Comparison of ENCODE assay signal across 13 cellular contexts in the genomic region with DNA sequence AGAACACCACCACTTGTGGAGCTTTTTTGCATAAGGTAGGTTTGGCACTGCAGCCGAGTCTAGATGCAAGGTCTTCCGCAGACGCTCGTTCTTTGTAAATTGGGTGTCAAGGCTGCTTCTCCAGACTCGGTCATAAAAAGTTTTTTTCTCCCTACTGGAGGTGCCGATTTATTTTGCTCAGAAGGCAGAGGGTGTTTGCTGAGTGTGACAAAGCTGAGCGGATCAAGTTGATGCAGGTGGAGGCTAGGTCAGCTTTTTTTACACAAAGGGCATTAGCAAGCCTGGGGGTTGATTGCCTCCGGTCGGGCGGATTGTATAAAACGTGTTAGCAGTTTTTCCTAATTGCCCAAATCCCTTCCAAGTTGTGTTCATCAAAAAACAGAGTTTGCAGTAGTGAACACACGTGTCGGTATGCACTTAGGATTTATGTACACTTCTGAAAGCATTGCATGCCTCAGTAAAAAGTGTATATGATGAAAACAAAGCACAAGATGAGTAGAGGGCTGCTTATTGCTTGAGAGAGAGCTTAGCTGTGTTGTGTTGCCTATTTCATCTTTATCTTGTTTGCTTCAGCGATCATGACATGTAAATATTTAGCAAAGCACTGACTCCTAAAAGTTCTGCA. TPM values are rescaled to one million over a fixed set of nuclear protein-coding genes. Genes with fewer than 3 reads are reported as not detected.
A peak's percentile ranks its signal among the peaks of the same experiment; 100 is the strongest.
DNase-seq lines count a peak whose midpoint lies in the region; ATAC-seq and TF ChIP-seq lines count a peak whose summit lies in the region.
"Had no signal": no experiment of that assay in that cellular context is flagged by ENCODE, and none has a peak within 500 bp of the region (broad histone marks: within the 10 kb centered on the region; RNA-seq: fewer than 3 reads in every experiment).

No MANE protein-coding gene starts in this region.

- H3K4me1 ChIP-seq in smooth muscle cell (ENCODE audit: low read depth) = peaks cover 19% of the 10 kb centered on the region
- no peaks in the 10 kb centered on the region for H3K4me1 ChIP-seq in psoas muscle
- H3K4me1 ChIP-seq in tibial artery = peaks cover 0 to 27% (median 17%) of the 10 kb centered on the region in 4 donors

- H4K20me1 ChIP-seq in smooth muscle cell (ENCODE audit: low read depth) = no peaks in the 10 kb centered on the region

- H3K27ac ChIP-seq in smooth muscle cell (ENCODE audit: low read depth) = no peak overlapping the region
- H3K27ac ChIP-seq in psoas muscle = no peak overlapping the region
- no peak overlapping the region for H3K27ac ChIP-seq in tibial artery
- H3K27ac ChIP-seq: A549, GM23248 had no signal

- TF ChIP-seq CTCF in smooth muscle cell (IDR thresholded peaks at IDR 0.05; ENCODE audit: borderline replicate concordance, insufficient read depth, poor library complexity, severe bottlenecking) = no peak
- no peak for TF ChIP-seq CTCF in psoas muscle (IDR thresholded peaks at IDR 0.05)
- no peak for TF ChIP-seq CTCF in tibial artery (IDR thresholded peaks at IDR 0.05)

- no peak for ATAC-seq in psoas muscle
- ATAC-seq: A549; activated CD4-positive, CD25-positive, alpha-beta regulatory T cell treated with anti-CD3 and anti-CD28 coated beads, Interleukin-2, amount 50 U/mL, for 24 hours had no signal

- no peaks in the 10 kb centered on the region for H3K36me3 ChIP-seq in smooth muscle cell (ENCODE audit: low read depth)
- H3K36me3 ChIP-seq in psoas muscle (ENCODE audit: insufficient read depth in 1 of 2, low read depth in 1 of 2) = no peaks in the 10 kb centered on the region
- H3K36me3 ChIP-seq in tibial artery = no peaks in the 10 kb centered on the region

- H2AFZ ChIP-seq in smooth muscle cell (ENCODE audit: low read depth) = no peak overlapping the region
- H2AFZ ChIP-seq: GM23248 had no signal

- H3K4me2 ChIP-seq in smooth muscle cell = no peak overlapping the region
- H3K4me2 ChIP-seq: A549 had no signal

- intact Hi-C loops in psoas muscle (cut with DNase I) = no loop called here
- intact Hi-C loops in tibial artery (cut with DNase I; ENCODE audit: low total_unique reads) = no loop called here

- DNase-seq in NCI-H510A treated with DMSO at 0.1 percent for 48 hours (lab: John Stamatoyannopoulos, UW) (peak; percentile 50), NCI-H510A (lab: John Stamatoyannopoulos, UW) (no peak), NCI-H82 (lab: John Stamatoyannopoulos, UW) (peak; percentile 72), germinal center (ENCODE audit: low spot score) (peak; percentile 12), smooth muscle cell (lab: John Stamatoyannopoulos, UW; ENCODE audit: unreplicated experiment) (no peak), ecto neural progenitor cell (ENCODE audit: low spot score) (no peak), psoas muscle (no peak), tibial artery (no peak)
- DNase-seq: activated T-cell treated with anti-CD3 and anti-CD28 coated beads, Interleukin-2, amount 50 U/mL, for 1 hour; amniotic stem cell; GM23248 had no signal

- peak overlapping the region; percentile 63 for H3K4me3 ChIP-seq in smooth muscle cell
- H3K4me3 ChIP-seq in psoas muscle = no peak overlapping the region
- H3K4me3 ChIP-seq in tibial artery = no peak overlapping the region
- H3K4me3 ChIP-seq: A549, GM23248 had no signal

- no peaks in the 10 kb centered on the region for H3K79me2 ChIP-seq in smooth muscle cell (ENCODE audit: low read depth)

- H3K9me3 ChIP-seq in smooth muscle cell (replicated peaks; ENCODE audit: low read depth) (no peaks in the 10 kb centered on the region), psoas muscle (no peaks in the 10 kb centered on the region), tibial artery (no peaks in the 10 kb centered on the region)
- H3K9me3 ChIP-seq: A549 had no signal

- H3F3A ChIP-seq in smooth muscle cell (ENCODE audit: low read depth) = no peaks in the 10 kb centered on the region

- H3K27me3 ChIP-seq in smooth muscle cell (ENCODE audit: low read depth) = peaks cover 52% of the 10 kb centered on the region
- H3K27me3 ChIP-seq in psoas muscle (ENCODE audit: insufficient read depth in 3 of 3, low read length in 2 of 3) = peaks cover 0 to 57% (median 18%) of the 10 kb centered on the region in 3 donors
- peaks cover 0 to 57% of the 10 kb centered on the region in 2 donors for H3K27me3 ChIP-seq in tibial artery

- WGBS in smooth muscle cell (ENCODE audit: low lambda C conversion rate) = 53% methylated on average over 14 of the region's 14 CpGs
- WGBS in psoas muscle, 3 donors = 19 to 31% (median 29%) methylated on average over 14 of the region's 14 CpGs

- no peak overlapping the region for H3K9ac ChIP-seq in smooth muscle cell (ENCODE audit: low read depth)
- H3K9ac ChIP-seq: GM23248 had no signal

RNA-seq across cellular contexts. Expression of a gene that starts 2.6 kb away (rescaled TPM):
- total RNA-seq in smooth muscle cell = 2.3 TPM in 1 of 2 replicates, not detected in the other
- polyA plus RNA-seq in smooth muscle cell = 0.83 TPM in 1 of 2 replicates, not detected in the other
- 1 to 10 TPM in 1 of 4 donors, under 1 TPM in 3; 0.42 to 1.1 (median 0.87) TPM for total RNA-seq in psoas muscle
- polyA plus RNA-seq in psoas muscle = 1 to 10 TPM in 1 of 3 donors, under 1 TPM in 2; 0.52 to 1.2 (median 0.64) TPM

Comparison
In these comparisons a context has a peak if more than half of its experiments do, and no peak if none do; other contexts are left out.
1. DNase-seq: peak in NCI-H510A treated with DMSO at 0.1 percent for 48 hours (single experiment), NCI-H82 (single experiment) and germinal center (single experiment); none in NCI-H510A (single experiment), smooth muscle cell (single experiment), ecto neural progenitor cell (single experiment), psoas muscle (0 of 2) and tibial artery (0 of 2).